8 cellular contexts compared by ENCODE assay signal in genomic region chr3:25782938-25783660, GRCh38. TPM values are rescaled to one million over a fixed set of nuclear protein-coding genes. Genes with fewer than 3 reads are reported as not detected.
DNase-seq lines count a peak whose midpoint lies in the region; ATAC-seq and TF ChIP-seq lines count a peak whose summit lies in the region.

Gene NGLY1, minus strand, starts transcription at chr3:25783443. Its CDS starts 53 bp downstream, at chr3:25783390.

- TF ChIP-seq EP300 in neural cell (conservative IDR thresholded peaks at IDR 0.05; ENCODE audit: poor library complexity, severe bottlenecking) = no peak

- H3K27ac Mint-ChIP-seq in IgD-negative memory B cell = peak within 1 kb of the TSS; percentile 89 to 98 (median 91)
- H3K27ac Mint-ChIP-seq in stimulated activated naive CD8-positive, alpha-beta T cell treated with anti-CD3 and anti-CD28 coated beads, Interleukin-15, amount 100 ng/mL, for 72 hours = peak within 1 kb of the TSS; percentile 84 to 91

- peak; percentile 31 for TF ChIP-seq RAD21 in neural cell (conservative IDR thresholded peaks at IDR 0.05)

- H3K9ac ChIP-seq in DND-41 (ENCODE audit: low read depth, low read length) (peak within 1 kb of the TSS; percentile 83), neural cell (ENCODE audit: low read length) (peak within 1 kb of the TSS; percentile 66)

- H4K20me1 ChIP-seq in DND-41 (ENCODE audit: insufficient read depth, low read length) = peaks cover 8% of the 10 kb centered on the region
- H4K20me1 ChIP-seq in neural cell (ENCODE audit: insufficient read depth) = no peaks in the 10 kb centered on the region

- H3K4me3 ChIP-seq in DND-41 (ENCODE audit: low read depth in 1 of 2, low read length in 2 of 2) (peak within 1 kb of the TSS; percentile 52 to 79), neural cell (ENCODE audit: low read length) (peak within 1 kb of the TSS; percentile 94)

- no peaks in the 10 kb centered on the region for H3K27me3 Mint-ChIP-seq in IgD-negative memory B cell
- no peaks in the 10 kb centered on the region for H3K27me3 Mint-ChIP-seq in stimulated activated naive CD8-positive, alpha-beta T cell treated with anti-CD3 and anti-CD28 coated beads, Interleukin-15, amount 100 ng/mL, for 72 hours

- TF ChIP-seq CTCF in DND-41 (IDR thresholded peaks at IDR 0.05; ENCODE audit: borderline replicate concordance, extremely low read depth, low read length, poor library complexity, severe bottlenecking) (no peak), neural cell (IDR thresholded peaks at IDR 0.05; ENCODE audit: poor library complexity, severe bottlenecking) (no peak)

- H3K9me3 ChIP-seq in DND-41 (ENCODE audit: insufficient read depth, low read length, severe bottlenecking) (no peaks in the 10 kb centered on the region), neural cell (ENCODE audit: low read length) (no peaks in the 10 kb centered on the region)

- H3K4me1 Mint-ChIP-seq in IgD-negative memory B cell = peaks cover 17 to 28% (median 25%) of the 10 kb centered on the region in 3 donors
- H3K4me1 Mint-ChIP-seq in stimulated activated naive CD8-positive, alpha-beta T cell treated with anti-CD3 and anti-CD28 coated beads, Interleukin-15, amount 100 ng/mL, for 72 hours = peaks cover 62% of the 10 kb centered on the region

- peak within 1 kb of the TSS; percentile 85 for H3K4me2 ChIP-seq in DND-41 (ENCODE audit: insufficient read depth, low read length)
- peak within 1 kb of the TSS; percentile 68 for H3K4me2 ChIP-seq in neural cell (ENCODE audit: low read length)

- H2AFZ ChIP-seq in DND-41 (ENCODE audit: low read depth, low read length) (peak within 1 kb of the TSS; percentile 82), neural cell (ENCODE audit: low read depth, low read length) (peak within 1 kb of the TSS; percentile 65)

- H3K36me3 Mint-ChIP-seq in IgD-negative memory B cell = peaks cover 1% of the 10 kb centered on the region

- peak; percentile 91 for ATAC-seq in DND-41 (ENCODE audit: insufficient read depth, low read depth)
- peak; percentile 74 for ATAC-seq in GM21576 (IDR thresholded peaks at IDR 0.05; ENCODE audit: unreplicated experiment)
- ATAC-seq in stimulated activated naive CD8-positive, alpha-beta T cell treated with anti-CD3 and anti-CD28 coated beads, Interleukin-15, amount 100 ng/mL, for 72 hours = peak; percentile 95

- peak; percentile 85 for DNase-seq in DND-41
- peak; percentile 41 for DNase-seq in SHP77 treated with DMSO at 0.1 percent for 48 hours (lab: John Stamatoyannopoulos, UW)
- peak; percentile 81 for DNase-seq in activated effector memory CD4-positive, alpha-beta T cell treated with Interleukin-2 at 50 U/mL for 16 hours
- peak; percentile 57 for DNase-seq in fibroblast of the conjunctiva (ENCODE audit: low read depth)
- DNase-seq in stimulated activated naive CD8-positive, alpha-beta T cell treated with anti-CD3 and anti-CD28 coated beads, Interleukin-15, amount 100 ng/mL, for 72 hours = peak; percentile 84 to 86

- H3K27me3 ChIP-seq in DND-41 (ENCODE audit: insufficient read depth, low read length, poor library complexity) (no peaks in the 10 kb centered on the region), neural cell (ENCODE audit: insufficient read depth, low read depth, low read length) (no peaks in the 10 kb centered on the region)

- H3F3A ChIP-seq in neural cell (ENCODE audit: insufficient read depth, low read length, poor library complexity, severe bottlenecking) = no peaks in the 10 kb centered on the region

- peaks cover 43% of the 10 kb centered on the region for H3K4me1 ChIP-seq in DND-41 (ENCODE audit: insufficient read depth, low read length)

- H3K27ac ChIP-seq in DND-41 (ENCODE audit: low read length) (peak within 1 kb of the TSS; percentile 91), neural cell (ENCODE audit: low read length) (no peak within 1 kb of the TSS)

- H3K79me2 ChIP-seq in DND-41 (ENCODE audit: insufficient read depth, low read length) (peaks cover 50% of the 10 kb centered on the region), neural cell (replicated peaks; ENCODE audit: insufficient read depth, low read length) (no peaks in the 10 kb centered on the region)

- peak within 1 kb of the TSS; percentile 67 to 95 (median 89) for H3K4me3 Mint-ChIP-seq in IgD-negative memory B cell
- peak within 1 kb of the TSS; percentile 86 to 87 for H3K4me3 Mint-ChIP-seq in stimulated activated naive CD8-positive, alpha-beta T cell treated with anti-CD3 and anti-CD28 coated beads, Interleukin-15, amount 100 ng/mL, for 72 hours

- H3K36me3 ChIP-seq in DND-41 (ENCODE audit: insufficient read depth, low read length) = peaks cover 15% of the 10 kb centered on the region
- H3K36me3 ChIP-seq in neural cell (ENCODE audit: insufficient read depth, low read length) = no peaks in the 10 kb centered on the region

- H3K9me2 ChIP-seq in neural cell (ENCODE audit: insufficient read depth, low read length) = no peaks in the 10 kb centered on the region

- H3K9me3 Mint-ChIP-seq in IgD-negative memory B cell = no peaks in the 10 kb centered on the region
- no peaks in the 10 kb centered on the region for H3K9me3 Mint-ChIP-seq in stimulated activated naive CD8-positive, alpha-beta T cell treated with anti-CD3 and anti-CD28 coated beads, Interleukin-15, amount 100 ng/mL, for 72 hours

TF ChIP-seq in neural cell, 6 proteins besides CTCF, POLR2A, EP300 and RAD21:
- peak; percentile 42 for TF ChIP-seq POLR2AphosphoS5 (IDR thresholded peaks at IDR 0.05)
- peak; percentile 25 for TF ChIP-seq SMC3 (conservative IDR thresholded peaks at IDR 0.05; ENCODE audit: poor library complexity)
- peak; percentile 69 for TF ChIP-seq MXI1 (conservative IDR thresholded peaks at IDR 0.05; ENCODE audit: poor library complexity, severe bottlenecking)
- no peak for TF ChIP-seq EZH2 (IDR thresholded peaks at IDR 0.05; ENCODE audit: borderline replicate concordance, insufficient read depth, low read length, poor library complexity, severe bottlenecking)
- no peak for TF ChIP-seq TAF1 (IDR thresholded peaks at IDR 0.05; ENCODE audit: low read depth)
- no peak for TF ChIP-seq REST (IDR thresholded peaks at IDR 0.05; ENCODE audit: borderline replicate concordance)

RNA-seq across cellular contexts. Expression of gene NGLY1, which starts in this region (rescaled TPM):
- polyA plus RNA-seq in IgD-negative memory B cell = 80.5 TPM
- polyA plus RNA-seq in neural cell = 19.9 and 22.0 TPM in 2 replicates
- 20.3 and 21.9 TPM in 2 replicates for polyA minus RNA-seq in neural cell
